9 cellular contexts compared by ENCODE assay signal in genomic region chr7:37920619-37921339, GRCh38. TPM values are rescaled to one million over a fixed set of nuclear protein-coding genes. Genes with fewer than 3 reads are reported as not detected.
DNase-seq lines count a peak whose midpoint lies in the region; ATAC-seq, FAIRE-seq and TF ChIP-seq lines count a peak whose summit lies in the region.
"Had no signal": no experiment of that assay in that cellular context is flagged by ENCODE, and none has a peak within 500 bp of the region (broad histone marks: within the 10 kb centered on the region; RNA-seq: fewer than 3 reads in every experiment).

Gene EPDR1, plus strand, starts transcription at chr7:37920640. Its CDS starts 300 bp downstream, at chr7:37920940.

- H3K4me3 Mint-ChIP-seq in stimulated activated memory B cell treated with anti-CD40 and anti-IgM and Interleukin-4, amounts not matched to agents 10 μg/mL and 1 μg/mL and 100 μg/mL, for 72 hours, result peak within 1 kb of the TSS; percentile 74

- FAIRE-seq in HepG2 (lab: Jason Lieb, UNC), result no peak

- intact Hi-C loops in colonic mucosa (cut with DNase I) (no loop called here), HepG2 (cut with micrococcal nuclease; ENCODE audit: unreplicated experiment) (no loop called here)

- H3K79me2 ChIP-seq in HepG2 (ENCODE audit: insufficient read depth, low read length), result peaks cover 40% of the 10 kb centered on the region

- no peak within 1 kb of the TSS for H3K27ac Mint-ChIP-seq in stimulated activated memory B cell treated with anti-CD40 and anti-IgM and Interleukin-4, amounts not matched to agents 10 μg/mL and 1 μg/mL and 100 μg/mL, for 72 hours

- TF ChIP-seq POLR2A in HepG2 (IDR thresholded peaks at IDR 0.05; ENCODE audit: insufficient read depth in 1 of 2, low read depth in 2 of 2, low read length in 2 of 2), result peak; percentile 56 to 75

- H3K9ac ChIP-seq in HUES48 (ENCODE audit: low read depth, low read length), result peak within 1 kb of the TSS; percentile 65
- peak within 1 kb of the TSS; percentile 59 to 68 for H3K9ac ChIP-seq in colonic mucosa (ENCODE audit: low read depth in 2 of 2, low read length in 2 of 2)
- peak within 1 kb of the TSS; percentile 97 for H3K9ac ChIP-seq in HepG2 (ENCODE audit: insufficient read depth, low read depth, low read length)

- in situ Hi-C loops in HepG2 (cut with HindIII; ENCODE audit: extremely low pct_ligation_motif_present, low pct_unique_long_range_greater_than_20kb), result loop anchor here (25.0 kb wide), 1 partner anchor 417 kb away; no protein-coding TSS in a partner anchor

- peak within 1 kb of the TSS; percentile 90 for H3K4me2 ChIP-seq in HepG2 (ENCODE audit: low read depth, low read length)

- no TSS peak for BruUV-seq in HepG2 (replicated peaks; lab: Mats Ljungman, UMichigan)

- TF ChIP-seq EP300 in HepG2 (IDR thresholded peaks at IDR 0.05; ENCODE audit: low read depth in 2 of 2, low read length in 2 of 2) (no peak), HepG2 (CRISPR knock-in tag; IDR thresholded peaks at IDR 0.05; ENCODE audit: borderline replicate concordance) (no peak; the same call in 1 of the 2 replicates)

- no peak within 1 kb of the TSS for H2AFZ ChIP-seq in HepG2 (ENCODE audit: low read length)

- POLR2A ChIA-PET in HepG2 (lab: Yijun Ruan, JAX), result interaction anchor here (0.8 to 3.7 kb wide), 7 partner anchors 11 to 257 kb away, joined by 3 to 68 read pairs (median 8); partner anchors contain the start of gene STARD3NL

- TF ChIP-seq CTCF in colonic mucosa (IDR thresholded peaks at IDR 0.05), result no peak
- TF ChIP-seq CTCF in HepG2 (CRISPR knock-in tag; IDR thresholded peaks at IDR 0.05), result no peak; the same call in none of the 2 replicates

- H3K27ac ChIP-seq in HUES48 (ENCODE audit: low read depth, low read length) (no peak within 1 kb of the TSS), colonic mucosa (peak within 1 kb of the TSS; percentile 38), HepG2 (ENCODE audit: extremely low read length, insufficient read depth, low read length) (peak within 1 kb of the TSS; percentile 89)
- H3K27ac ChIP-seq: epithelial cell of prostate had no signal

- peaks cover 4% of the 10 kb centered on the region; the same call in 1 of the 2 replicates for H4K20me1 ChIP-seq in HepG2 (ENCODE audit: insufficient read depth, low read length)

- peak; percentile 50 for TF ChIP-seq RAD21 in HepG2 (CRISPR knock-in tag; IDR thresholded peaks at IDR 0.05)

- WGBS in HepG2 (ENCODE audit: low lambda C conversion rate), result 0% methylated on average over 13 of the region's 62 CpGs

- H3K4me1 ChIP-seq in HUES48 (ENCODE audit: control insufficient read depth, insufficient read depth, low read length) (peaks cover 9% of the 10 kb centered on the region; the same call in 1 of the 2 replicates), colonic mucosa (peaks cover 6% of the 10 kb centered on the region), HepG2 (ENCODE audit: insufficient read depth, low read length) (peaks cover 64% of the 10 kb centered on the region)

- H3K27me3 Mint-ChIP-seq in stimulated activated memory B cell treated with anti-CD40 and anti-IgM and Interleukin-4, amounts not matched to agents 10 μg/mL and 1 μg/mL and 100 μg/mL, for 72 hours, result peaks cover 70% of the 10 kb centered on the region

- no peaks in the 10 kb centered on the region for H3K36me3 ChIP-seq in HUES48 (ENCODE audit: control insufficient read depth, insufficient read depth, low read length)
- H3K36me3 ChIP-seq in colonic mucosa, result no peaks in the 10 kb centered on the region
- H3K36me3 ChIP-seq in HepG2 (replicated peaks in 1 of 2; ENCODE audit: control insufficient read depth in 1 of 2, insufficient read depth in 2 of 2, low read length in 2 of 2), result peaks cover 3 to 7% of the 10 kb centered on the region in 2 experiments; a peak in 3 of 5 replicates

- no peaks in the 10 kb centered on the region for H3K36me3 Mint-ChIP-seq in stimulated activated memory B cell treated with anti-CD40 and anti-IgM and Interleukin-4, amounts not matched to agents 10 μg/mL and 1 μg/mL and 100 μg/mL, for 72 hours

- CTCF ChIA-PET in HepG2 (lab: Yijun Ruan, JAX; ENCODE audit: low intra/inter-chr PET ratio, low total read pairs), result no interaction called here

- H3K27me3 ChIP-seq in HUES48 (ENCODE audit: control insufficient read depth, insufficient read depth, low read length) (peaks cover 53% of the 10 kb centered on the region), colonic mucosa (peaks cover 10% of the 10 kb centered on the region), HepG2 (ENCODE audit: control insufficient read depth in 1 of 2, insufficient read depth in 2 of 2, low read length in 2 of 2) (no peaks in the 10 kb centered on the region)

- H3K4me1 Mint-ChIP-seq in stimulated activated memory B cell treated with anti-CD40 and anti-IgM and Interleukin-4, amounts not matched to agents 10 μg/mL and 1 μg/mL and 100 μg/mL, for 72 hours, result peaks cover 20% of the 10 kb centered on the region

- DNase-seq in DMS153 treated with DMSO at 0.1 percent for 48 hours (lab: John Stamatoyannopoulos, UW; ENCODE audit: unreplicated experiment) (peak; percentile 85), SHP77 treated with DMSO at 0.1 percent for 48 hours (lab: John Stamatoyannopoulos, UW) (peak; percentile 78), colonic mucosa (peak; percentile 60), HepG2 (ENCODE audit: low spot score) (peak; percentile 74), NCI-H146 treated with DMSO at 0.1 percent for 48 hours (lab: John Stamatoyannopoulos, UW; ENCODE audit: unreplicated experiment) (no peak)

- peak; percentile 47 for ATAC-seq in GM19467 (IDR thresholded peaks at IDR 0.05; ENCODE audit: unreplicated experiment)
- ATAC-seq in HepG2, result peak; percentile 82
- ATAC-seq in stimulated activated memory B cell treated with anti-CD40 and anti-IgM and Interleukin-4, amounts not matched to agents 10 μg/mL and 1 μg/mL and 100 μg/mL, for 72 hours, result peak; percentile 67

- H3K4me3 ChIP-seq in HUES48 (ENCODE audit: low read depth, low read length) (peak within 1 kb of the TSS; percentile 76), colonic mucosa (peak within 1 kb of the TSS; percentile 76), HepG2 (replicated peaks in 1 of 3; ENCODE audit: insufficient read depth in 1 of 3, low read depth in 2 of 3, low read length in 3 of 3) (peak within 1 kb of the TSS; percentile 79 to 91 (median 87))

- no peaks in the 10 kb centered on the region for H3K9me3 Mint-ChIP-seq in stimulated activated memory B cell treated with anti-CD40 and anti-IgM and Interleukin-4, amounts not matched to agents 10 μg/mL and 1 μg/mL and 100 μg/mL, for 72 hours

- H3K9me3 ChIP-seq in HUES48 (ENCODE audit: control insufficient read depth, insufficient read depth, low read length) (no peaks in the 10 kb centered on the region), colonic mucosa (no peaks in the 10 kb centered on the region), HepG2 (ENCODE audit: low read length) (peaks cover 16% of the 10 kb centered on the region)

TF ChIP-seq in HepG2, 621 proteins besides CTCF, POLR2A, EP300 and RAD21 (continues in another document):
- TF ChIP-seq NFYB (CRISPR knock-in tag; IDR thresholded peaks at IDR 0.05) (no peak; the same call in 1 of the 2 replicates), PHF8 (CRISPR knock-in tag; IDR thresholded peaks at IDR 0.05) (peak; percentile 80), ZNF674 (CRISPR knock-in tag; IDR thresholded peaks at IDR 0.05; ENCODE audit: low read depth) (no peak), ZNF574 (CRISPR knock-in tag; IDR thresholded peaks at IDR 0.05) (peak; percentile 13), SAFB2 (CRISPR knock-in tag; IDR thresholded peaks at IDR 0.05; ENCODE audit: borderline replicate concordance, low read depth) (no peak)

RNA-seq across cellular contexts. Expression of gene EPDR1, which starts in this region (rescaled TPM):
- total RNA-seq in colonic mucosa, result 1 to 10 TPM; 5.6 to 8.5 TPM
- total RNA-seq in HepG2 (2016; rRNA removed; fragmentation: Illumina TruSeq; extraction: Trizol), result 27.3 and 38.3 TPM in 2 replicates
- total RNA-seq in HepG2 (2016; cell fraction: cytosol; rRNA removed; fragmentation: Illumina TruSeq; extraction: Trizol; ENCODE audit: low read depth), result 5.5 and 6.0 TPM in 2 replicates
- total RNA-seq in HepG2 (2016; cell fraction: insoluble cytoplasmic fraction; rRNA removed; fragmentation: Illumina TruSeq; extraction: Trizol), result 26.6 and 39.0 TPM in 2 replicates
- total RNA-seq in HepG2 (2016; cell fraction: membrane; rRNA removed; fragmentation: Illumina TruSeq; extraction: Trizol), result 18.7 and 19.7 TPM in 2 replicates
- total RNA-seq in HepG2 (2016; cell fraction: nucleus; rRNA removed; fragmentation: Illumina TruSeq; extraction: Trizol), result 31.3 and 32.0 TPM in 2 replicates
- polyA plus RNA-seq in HepG2 (2011; rRNA removed), result 48.6 and 50.2 TPM in 2 replicates
- polyA plus RNA-seq in HepG2 (2011; cell fraction: cytosol; rRNA removed), result 39.7 and 52.6 TPM in 2 replicates
- 15.9 and 17.5 TPM in 2 replicates for polyA plus RNA-seq in HepG2 (2011; cell fraction: nucleus; rRNA removed)
- 42.2 and 43.1 TPM in 2 replicates for polyA plus RNA-seq in HepG2 (2012)
- 4.6 and 4.8 TPM in 2 replicates for polyA plus RNA-seq in HepG2 (2016; cell fraction: cytosol; fragmentation: Illumina TruSeq; extraction: Trizol; ENCODE audit: low read depth)
- polyA plus RNA-seq in HepG2 (2016; cell fraction: insoluble cytoplasmic fraction; fragmentation: Illumina TruSeq; extraction: Trizol; ENCODE audit: low read depth), result 30.3 and 31.0 TPM in 2 replicates
- polyA plus RNA-seq in HepG2 (2016; cell fraction: membrane; fragmentation: Illumina TruSeq; extraction: Trizol; ENCODE audit: low read depth), result 12.2 and 13.0 TPM in 2 replicates
- 41.8 and 43.0 TPM in 2 replicates for polyA plus RNA-seq in HepG2 (2016; cell fraction: nucleus; fragmentation: Illumina TruSeq; extraction: Trizol; ENCODE audit: insufficient read depth, low read depth)
- polyA minus RNA-seq in HepG2 (2011; rRNA and poly(A)+ RNA removed; ENCODE audit: low replicate concordance), result 22.7 and 36.9 TPM in 2 replicates
- 30.9 and 36.0 TPM in 2 replicates for polyA minus RNA-seq in HepG2 (2011; cell fraction: cytosol; rRNA and poly(A)+ RNA removed)
- polyA minus RNA-seq in HepG2 (2011; cell fraction: nucleus; rRNA and poly(A)+ RNA removed), result 19.7 and 20.1 TPM in 2 replicates
